ENCODE assay signal across 12 cellular contexts in the genomic region with DNA sequence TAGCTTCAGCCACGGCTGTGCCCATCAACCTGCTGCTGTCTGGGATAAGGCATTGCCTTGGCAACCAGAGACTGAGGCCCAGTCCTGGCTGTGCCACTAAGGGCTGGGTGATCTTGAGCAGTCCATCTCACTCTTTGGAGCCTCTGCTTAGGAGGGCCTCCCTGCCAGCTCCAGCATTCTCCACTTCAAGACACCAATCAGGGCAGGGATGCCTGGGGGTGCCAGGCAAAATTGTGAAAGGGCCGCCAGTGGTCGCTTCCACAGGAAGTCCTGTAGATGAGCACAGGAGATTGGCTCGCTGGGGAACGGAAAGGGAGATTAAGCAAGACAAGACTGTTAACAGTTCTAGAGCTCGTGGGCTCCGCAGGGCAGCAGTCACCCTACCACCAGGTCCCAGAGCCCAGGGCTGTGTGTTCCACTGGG. TPM values are rescaled to one million over a fixed set of nuclear protein-coding genes. Genes with fewer than 3 reads are reported as not detected.
A peak's percentile ranks its signal among the peaks of the same experiment; 100 is the strongest.
DNase-seq lines count a peak whose midpoint lies in the region; ATAC-seq and TF ChIP-seq lines count a peak whose summit lies in the region.
"Had no signal": no experiment of that assay in that cellular context is flagged by ENCODE, and none has a peak within 500 bp of the region (broad histone marks: within the 10 kb centered on the region; RNA-seq: fewer than 3 reads in every experiment).

A gene with protein sequence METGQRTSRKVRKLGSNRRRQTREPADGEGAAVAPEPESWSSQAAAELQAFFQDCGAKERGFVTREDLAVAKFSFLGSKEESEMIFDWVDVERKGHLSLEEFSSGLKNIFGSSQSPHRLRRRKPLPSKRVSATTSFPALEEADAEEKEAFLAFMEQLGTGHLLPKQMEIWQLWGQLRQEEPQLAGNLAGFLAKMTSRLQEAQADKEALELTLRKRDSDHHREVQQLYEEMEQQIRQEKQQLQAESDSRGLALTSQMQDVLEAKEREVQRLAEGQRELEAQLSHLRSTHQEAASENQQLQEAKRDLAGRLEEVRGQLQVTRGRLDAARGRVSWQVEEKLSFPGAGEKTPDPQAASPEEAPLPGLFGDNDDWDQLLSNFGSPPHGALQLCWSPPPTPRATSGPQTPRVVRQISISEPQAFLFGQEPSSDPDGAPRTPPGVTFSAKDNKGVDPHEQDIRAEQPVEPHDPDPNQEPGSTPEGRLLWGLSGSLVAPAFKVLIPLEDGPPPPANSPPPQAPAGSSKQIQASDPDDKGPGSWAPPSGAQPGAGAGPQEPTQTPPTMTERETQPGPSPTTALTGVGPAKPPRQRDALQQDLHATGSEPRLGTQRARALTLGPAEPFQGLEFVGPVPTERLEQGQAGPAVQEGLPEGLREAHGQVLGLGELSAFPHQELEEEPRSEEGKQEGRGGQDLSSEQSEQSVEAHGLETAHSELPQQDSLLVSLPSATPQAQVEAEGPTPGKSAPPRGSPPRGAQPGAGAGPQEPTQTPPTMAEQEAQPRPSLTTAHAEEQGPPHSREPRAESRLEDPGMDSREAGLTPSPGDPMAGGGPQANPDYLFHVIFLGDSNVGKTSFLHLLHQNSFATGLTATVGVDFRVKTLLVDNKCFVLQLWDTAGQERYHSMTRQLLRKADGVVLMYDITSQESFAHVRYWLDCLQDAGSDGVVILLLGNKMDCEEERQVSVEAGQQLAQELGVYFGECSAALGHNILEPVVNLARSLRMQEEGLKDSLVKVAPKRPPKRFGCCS (plus strand): TSS at position 346 of the 423 bp plus-strand sequence. CDS start 6,410 bp downstream, outside the sequence.

- peak; percentile 82 to 96 for DNase-seq in HL-60 (ENCODE audit: low read depth in 1 of 2, low spot score in 1 of 2)
- DNase-seq in NB4 (ENCODE audit: low read depth): peak; percentile 96
- peak; percentile 57 for DNase-seq in coronary artery (ENCODE audit: low spot score)
- peak; percentile 83 for DNase-seq in posterior vena cava (ENCODE audit: low spot score)
- no peak for DNase-seq in iPS-NIHi11 (ENCODE audit: low spot score)
- no peak for DNase-seq in RPMI8226
- DNase-seq: activated CD8-positive, alpha-beta T cell treated with anti-CD3 and anti-CD28 coated beads for 36 hours; C1 segment of cervical spinal cord; caudate nucleus; NCI-H187 treated with DMSO at 0.1 percent for 48 hours; NCI-H748 treated with DMSO at 0.1 percent for 48 hours had no signal

- no peaks in the 10 kb centered on the region for H3K27me3 ChIP-seq in HL-60 (ENCODE audit: insufficient read depth, poor library complexity, severe bottlenecking)

- peak within 1 kb of the TSS; percentile 82 for H3K27ac ChIP-seq in HL-60 (replicated peaks)
- no peak within 1 kb of the TSS for H3K27ac ChIP-seq in coronary artery

- H3K4me3 ChIP-seq in HL-60 (replicated peaks; ENCODE audit: insufficient read depth, low read length) (peak within 1 kb of the TSS; percentile 84), NB4 (ENCODE audit: low read depth, low read length) (peak within 1 kb of the TSS; percentile 97), coronary artery (no peak within 1 kb of the TSS)

- peak; percentile 93 for TF ChIP-seq POLR2A in NB4 (IDR thresholded peaks at IDR 0.05; ENCODE audit: extremely low read depth, insufficient read length)

- ATAC-seq in GM18870 (IDR thresholded peaks at IDR 0.05; ENCODE audit: unreplicated experiment): no peak
- ATAC-seq: activated CD8-positive, alpha-beta T cell treated with anti-CD3 and anti-CD28 coated beads for 36 hours had no signal

- TF ChIP-seq CTCF in HL-60 (IDR thresholded peaks at IDR 0.05; ENCODE audit: insufficient read depth, low read length) (no peak), NB4 (IDR thresholded peaks at IDR 0.05; ENCODE audit: low read depth, low read length) (no peak), coronary artery (IDR thresholded peaks at IDR 0.05) (no peak)

- intact Hi-C loops in posterior vena cava (cut with DNase I): no loop called here

RNA-seq across cellular contexts. Expression of the gene that starts here (rescaled TPM):
- total RNA-seq in posterior vena cava: under 1 TPM; 0.33 to 0.42 TPM

Comparison
In these comparisons a context has a peak if more than half of its experiments do, and no peak if none do; other contexts are left out.
1. Peak in DNase-seq in posterior vena cava; RNA of the gene not detected or under 1 TPM.
2. DNase-seq: peak in HL-60 (2 of 2), NB4 (single experiment) and coronary artery (single experiment); none in iPS-NIHi11 (single experiment) and RPMI8226 (single experiment).